ENCODE assay signal across 1 cellular context in the genomic region with DNA sequence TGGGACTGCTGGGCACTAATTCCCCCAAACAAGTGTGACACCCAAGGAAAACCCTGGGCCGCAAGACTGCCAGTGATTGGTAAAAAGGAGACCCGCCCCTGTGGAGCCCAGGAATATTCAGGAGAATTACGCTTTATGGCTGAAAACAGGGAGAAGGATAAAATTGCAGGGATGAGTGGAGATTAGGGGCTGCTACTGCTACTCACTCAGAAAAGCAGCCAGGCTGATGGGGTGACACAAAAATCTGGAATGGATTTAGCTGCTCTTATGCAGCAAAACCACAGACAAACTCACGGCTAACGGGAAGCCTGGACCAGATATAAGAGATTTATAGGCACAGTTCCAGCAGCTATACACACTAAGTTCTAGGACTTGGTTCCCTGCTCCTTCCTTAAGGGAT.
TF ChIP-seq lines count a peak whose summit lies in the region.

No MANE protein-coding gene starts in this region.

TF ChIP-seq in K562, 482 proteins besides CTCF, POLR2A, EP300 and RAD21 (continued from another document):
- TF ChIP-seq, protein P1, sequence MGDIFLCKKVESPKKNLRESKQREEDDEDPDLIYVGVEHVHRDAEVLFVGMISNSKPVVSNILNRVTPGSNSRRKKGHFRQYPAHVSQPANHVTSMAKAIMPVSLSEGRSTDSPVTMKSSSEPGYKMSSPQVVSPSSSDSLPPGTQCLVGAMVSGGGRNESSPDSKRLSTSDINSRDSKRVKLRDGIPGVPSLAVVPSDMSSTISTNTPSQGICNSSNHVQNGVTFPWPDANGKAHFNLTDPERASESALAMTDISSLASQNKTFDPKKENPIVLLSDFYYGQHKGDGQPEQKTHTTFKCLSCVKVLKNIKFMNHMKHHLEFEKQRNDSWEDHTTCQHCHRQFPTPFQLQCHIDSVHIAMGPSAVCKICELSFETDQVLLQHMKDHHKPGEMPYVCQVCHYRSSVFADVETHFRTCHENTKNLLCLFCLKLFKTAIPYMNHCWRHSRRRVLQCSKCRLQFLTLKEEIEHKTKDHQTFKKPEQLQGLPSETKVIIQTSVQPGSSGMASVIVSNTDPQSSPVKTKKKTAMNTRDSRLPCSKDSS (IDR thresholded peaks at IDR 0.05; ENCODE audit: low read depth, partially characterized antibody) = no peak
- TF ChIP-seq ZNF174 (CRISPR knock-in tag; IDR thresholded peaks at IDR 0.05) = no peak
- TF ChIP-seq ELF1 (tag; IDR thresholded peaks at IDR 0.05) = no peak
- TF ChIP-seq KDM1A (IDR thresholded peaks at IDR 0.05) = peak; percentile 57 to 58; a peak in 2 of 4 replicates
- 0 out of 2 replicates have a peak, but pooled peaks have one; percentile 15 for TF ChIP-seq NFIC (IDR thresholded peaks at IDR 0.05)
- TF ChIP-seq MCM5 (IDR thresholded peaks at IDR 0.05; ENCODE audit: low read depth) = no peak
- no peak for TF ChIP-seq GATAD2A (IDR thresholded peaks at IDR 0.05)
- TF ChIP-seq GTF2E2 (tag; IDR thresholded peaks at IDR 0.05) = no peak
